1 cellular context compared by ENCODE assay signal in genomic region chr17:40922239-40922638, GRCh38.
TF ChIP-seq lines count a peak whose summit lies in the region.

No MANE protein-coding gene starts in this region.

TF ChIP-seq in HepG2, 621 proteins besides CTCF, POLR2A, EP300 and RAD21:
- TF ChIP-seq YEATS2 (CRISPR knock-in tag; IDR thresholded peaks at IDR 0.05; ENCODE audit: borderline replicate concordance) = 0 out of 2 replicates have a peak, but pooled peaks have one; percentile 21
- TF ChIP-seq ARID2 (CRISPR knock-in tag; IDR thresholded peaks at IDR 0.05; ENCODE audit: borderline replicate concordance) = no peak
- no peak for TF ChIP-seq KDM5B (CRISPR knock-in tag; IDR thresholded peaks at IDR 0.05; ENCODE audit: borderline replicate concordance)
- TF ChIP-seq SAP130 (CRISPR knock-in tag; IDR thresholded peaks at IDR 0.05; ENCODE audit: low read depth) = peak; percentile 33; the same call in 1 of the 2 replicates
- no peak for TF ChIP-seq MNT (IDR thresholded peaks at IDR 0.05)
- TF ChIP-seq ZNF30 (CRISPR knock-in tag; IDR thresholded peaks at IDR 0.05) = no peak
- 0 out of 2 replicates have a peak, but pooled peaks have one; percentile 29 for TF ChIP-seq GATAD2A (CRISPR knock-in tag; IDR thresholded peaks at IDR 0.05)
- TF ChIP-seq HINFP (CRISPR knock-in tag; IDR thresholded peaks at IDR 0.05; ENCODE audit: low read depth) = no peak
- no peak for TF ChIP-seq POLR2G (IDR thresholded peaks at IDR 0.05; ENCODE audit: low read depth, low read length)
- peak; percentile 47; the same call in 1 of the 2 replicates for TF ChIP-seq ZNF644 (CRISPR knock-in tag; IDR thresholded peaks at IDR 0.05; ENCODE audit: low read depth)
- TF ChIP-seq ZNF788 (CRISPR knock-in tag; IDR thresholded peaks at IDR 0.05; ENCODE audit: borderline replicate concordance) = no peak
- peak; percentile 70 for TF ChIP-seq RFX3 (CRISPR knock-in tag; IDR thresholded peaks at IDR 0.05)
- TF ChIP-seq MBNL3 (CRISPR knock-in tag; conservative IDR thresholded peaks at IDR 0.05) = no peak
- TF ChIP-seq FOSL2 (CRISPR knock-in tag; IDR thresholded peaks at IDR 0.05) = peak; percentile 95
- TF ChIP-seq HOMEZ (CRISPR knock-in tag; IDR thresholded peaks at IDR 0.05; ENCODE audit: low read depth) = peak; percentile 41; the same call in 1 of the 2 replicates
- peak; percentile 33; the same call in 1 of the 2 replicates for TF ChIP-seq RARA (CRISPR knock-in tag; IDR thresholded peaks at IDR 0.05)
- TF ChIP-seq ZSCAN22 (CRISPR knock-in tag; IDR thresholded peaks at IDR 0.05) = no peak
- TF ChIP-seq ZBTB43 (CRISPR knock-in tag; conservative IDR thresholded peaks at IDR 0.05) = no peak
- 0 out of 2 replicates have a peak, but pooled peaks have one; percentile 21 for TF ChIP-seq FOSL1 (CRISPR knock-in tag; IDR thresholded peaks at IDR 0.05; ENCODE audit: borderline replicate concordance)
- no peak for TF ChIP-seq ZBTB33 (CRISPR knock-in tag; IDR thresholded peaks at IDR 0.05)
- TF ChIP-seq RFX1 (IDR thresholded peaks at IDR 0.05) = peak; percentile 59; the same call in 1 of the 2 replicates
- peak; percentile 93 for TF ChIP-seq TFE3 (CRISPR knock-in tag; IDR thresholded peaks at IDR 0.05)
- TF ChIP-seq ZNF501 (CRISPR knock-in tag; IDR thresholded peaks at IDR 0.05) = 0 out of 2 replicates have a peak, but pooled peaks have one; percentile 25
- 0 out of 2 replicates have a peak, but pooled peaks have one; percentile 18 for TF ChIP-seq ELF3 (CRISPR knock-in tag; IDR thresholded peaks at IDR 0.05)
- no peak for TF ChIP-seq REST (IDR thresholded peaks at IDR 0.05; ENCODE audit: borderline replicate concordance in 1 of 2, low read depth in 1 of 2, low read length in 2 of 2)
- no peak for TF ChIP-seq ZMYM4 (CRISPR knock-in tag; IDR thresholded peaks at IDR 0.05)
- TF ChIP-seq MXI1 (IDR thresholded peaks at IDR 0.05; ENCODE audit: borderline replicate concordance, low read depth, low read length) = 0 out of 3 replicates have a peak, but pooled peaks have one; percentile 49
- peak; percentile 30; the same call in 1 of the 2 replicates for TF ChIP-seq HMG20A (CRISPR knock-in tag; IDR thresholded peaks at IDR 0.05; ENCODE audit: borderline replicate concordance)
- no peak for TF ChIP-seq ZFYVE20 (CRISPR knock-in tag; IDR thresholded peaks at IDR 0.05; ENCODE audit: borderline replicate concordance, low read depth)
- TF ChIP-seq PHF5A (CRISPR knock-in tag; IDR thresholded peaks at IDR 0.05; ENCODE audit: low read depth, unreplicated experiment) = no peak
- TF ChIP-seq THYN1 (CRISPR knock-in tag; IDR thresholded peaks at IDR 0.05; ENCODE audit: borderline replicate concordance, low read depth) = no peak
